Comparison of ENCODE assay signal across 8 cellular contexts in the genomic region with DNA sequence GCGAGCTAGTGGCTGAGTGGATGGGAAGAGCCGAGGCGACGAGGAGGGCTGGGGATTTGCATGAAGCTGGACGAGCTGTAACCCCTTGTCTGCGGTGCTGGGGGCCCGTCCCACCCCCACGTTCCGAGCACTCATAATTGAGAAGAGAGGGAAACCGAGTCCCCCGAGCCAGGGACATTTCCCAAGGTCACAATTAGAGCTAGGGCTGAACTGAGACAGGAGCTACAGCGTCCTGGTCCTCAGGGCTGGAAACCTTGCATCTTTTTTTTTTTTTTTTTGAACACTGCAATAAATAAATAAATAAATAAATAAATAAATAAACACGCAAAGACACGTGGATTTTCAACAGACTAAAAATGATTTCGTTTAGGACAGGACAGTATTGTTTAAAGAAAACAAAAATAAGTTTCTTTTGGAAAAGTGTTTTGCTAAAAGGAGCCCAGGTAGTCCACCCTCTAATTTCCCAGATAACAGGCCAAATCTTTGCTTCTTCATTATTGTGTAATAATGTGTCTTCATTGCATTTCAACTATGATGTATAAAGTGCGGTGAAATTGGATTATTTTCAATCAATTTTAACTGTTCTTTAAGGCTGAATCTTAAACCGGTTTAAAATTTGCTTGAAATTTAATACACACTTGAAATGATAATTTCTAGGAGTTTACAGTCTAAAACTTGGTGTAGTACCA. TPM values are rescaled to one million over a fixed set of nuclear protein-coding genes. Genes with fewer than 3 reads are reported as not detected.
A peak's percentile ranks its signal among the peaks of the same experiment; 100 is the strongest.
DNase-seq lines count a peak whose midpoint lies in the region; ATAC-seq, FAIRE-seq and TF ChIP-seq lines count a peak whose summit lies in the region.

No MANE protein-coding gene starts in this region.

- no peak for TF ChIP-seq CTCF in Caco-2 (IDR thresholded peaks at IDR 0.05; ENCODE audit: insufficient read depth in 1 of 2, low read depth in 1 of 2, low read length in 1 of 2, severe bottlenecking in 1 of 2, unreplicated experiment in 1 of 2)
- no peak for TF ChIP-seq CTCF in LNCaP clone FGC (IDR thresholded peaks at IDR 0.05; ENCODE audit: control insufficient read depth, extremely low read depth, insufficient read depth)
- no peak for TF ChIP-seq CTCF in mucosa of descending colon (IDR thresholded peaks at IDR 0.05)

- H3K27me3 ChIP-seq in Caco-2 (replicated peaks; ENCODE audit: control insufficient read depth, insufficient read depth, low read length) = no peaks in the 10 kb centered on the region

- CTCF ChIA-PET in Caco-2 (lab: Charles Lee) = interaction anchor here (1.6 to 2.0 kb wide), 2 partner anchors 90 to 108 kb away, joined by 5 to 7 read pairs; no protein-coding TSS in a partner anchor

- H3K27me3 Mint-ChIP-seq in Caco-2 (ENCODE audit: insufficient read depth, unreplicated experiment) = no peaks in the 10 kb centered on the region

- H3K4me3 ChIP-seq in Caco-2 (ENCODE audit: low read depth, low read length) = peak overlapping the region; percentile 51
- H3K4me3 ChIP-seq in LNCaP clone FGC (ENCODE audit: low read depth, low read length) = peak overlapping the region; percentile 98
- peak overlapping the region; percentile 70 for H3K4me3 ChIP-seq in mucosa of descending colon

- H3K4me1 ChIP-seq in Caco-2 (no peaks in the 10 kb centered on the region), mucosa of descending colon (ENCODE audit: low read depth) (peaks cover 2% of the 10 kb centered on the region)

- FAIRE-seq in urothelium cell line (lab: Jason Lieb, UNC) = no peak

- H3K9me3 ChIP-seq in Caco-2 = no peaks in the 10 kb centered on the region
- H3K9me3 ChIP-seq in mucosa of descending colon = no peaks in the 10 kb centered on the region

- peak overlapping the region; percentile 95 for H3K4me3 Mint-ChIP-seq in Caco-2 (ENCODE audit: unreplicated experiment)

- POLR2A ChIA-PET in Caco-2 (lab: Charles Lee) = interaction anchor here (1.7 kb wide), 1 partner anchor 66 kb away, joined by 21 read pairs; a partner anchor contains a TSS

- BruUV-seq in Caco-2 (replicated peaks; lab: Mats Ljungman, UMichigan) = TSS peak; percentile 25

- H3K36me3 ChIP-seq in Caco-2 (ENCODE audit: control insufficient read depth, insufficient read depth, low read length) (no peaks in the 10 kb centered on the region), mucosa of descending colon (ENCODE audit: low read depth) (no peaks in the 10 kb centered on the region)

- DNase-seq in Caco-2 = no peak
- peak; percentile 17 for DNase-seq in LNCaP clone FGC (ENCODE audit: low read depth)
- DNase-seq in cerebellar cortex (ENCODE audit: low spot score) = peak; percentile 70
- peak in 1 of 3 donors; percentile 58 for DNase-seq in mucosa of descending colon
- peak; percentile 54 for DNase-seq in urothelium cell line (ENCODE audit: low spot score)
- DNase-seq in NCI-H1105 (lab: John Stamatoyannopoulos, UW) = no peak
- DNase-seq in T1000 (lab: John Stamatoyannopoulos, UW) = no peak

- H3K9me3 Mint-ChIP-seq in Caco-2 (ENCODE audit: unreplicated experiment) = no peaks in the 10 kb centered on the region

- no peak for ATAC-seq in mucosa of descending colon
- no peak for ATAC-seq in HG03565 (IDR thresholded peaks at IDR 0.05; ENCODE audit: unreplicated experiment)

- H3K4me1 Mint-ChIP-seq in Caco-2 (ENCODE audit: low read depth, unreplicated experiment) = no peaks in the 10 kb centered on the region

- H3K27ac Mint-ChIP-seq in Caco-2 (ENCODE audit: unreplicated experiment) = peak overlapping the region; percentile 88

- H3K36me3 Mint-ChIP-seq in Caco-2 (ENCODE audit: insufficient read depth, unreplicated experiment) = peaks cover 13% of the 10 kb centered on the region

- intact Hi-C loops in Caco-2 (cut with micrococcal nuclease; ENCODE audit: unreplicated experiment) = loop anchor here (2.0 to 10.0 kb wide), 3 partner anchors 69 to 707 kb away; a partner anchor contains a TSS
- intact Hi-C loops in mucosa of descending colon (cut with DNase I, micrococcal nuclease) = loop anchor here in 1 of 2 donors (5.0 kb wide), 1 partner anchor 76 kb away; no protein-coding TSS in a partner anchor

RNA-seq across cellular contexts. Expression of a gene that starts 1.0 kb away (rescaled TPM):
- total RNA-seq in Caco-2 (2022) (1.2 and 2.9 TPM in 2 replicates), mucosa of descending colon (1 to 10 TPM; 4.5 to 6.2 (median 4.9) TPM)

RNA-seq across cellular contexts. Expression of a gene that starts 11.5 kb away (rescaled TPM):
- total RNA-seq in Caco-2 (2022) (18.9 and 21.1 TPM in 2 replicates), mucosa of descending colon (10 to 100 TPM in 1 of 3 donors, 1 to 10 TPM in 2; 8.6 to 11.1 (median 9.0) TPM)

Comparison
In these comparisons a context has a peak if more than half of its experiments do, and no peak if none do; other contexts are left out.
1. DNase-seq: peak in LNCaP clone FGC (single experiment), cerebellar cortex (single experiment) and urothelium cell line (single experiment); none in Caco-2 (0 of 2), NCI-H1105 (single experiment) and T1000 (single experiment).
2. Peak in every context shown above with its lines, with median percentiles within 50 percentile points of each other: H3K4me3 ChIP-seq.